ENCODE assay signal across 1 cellular context in the genomic region with DNA sequence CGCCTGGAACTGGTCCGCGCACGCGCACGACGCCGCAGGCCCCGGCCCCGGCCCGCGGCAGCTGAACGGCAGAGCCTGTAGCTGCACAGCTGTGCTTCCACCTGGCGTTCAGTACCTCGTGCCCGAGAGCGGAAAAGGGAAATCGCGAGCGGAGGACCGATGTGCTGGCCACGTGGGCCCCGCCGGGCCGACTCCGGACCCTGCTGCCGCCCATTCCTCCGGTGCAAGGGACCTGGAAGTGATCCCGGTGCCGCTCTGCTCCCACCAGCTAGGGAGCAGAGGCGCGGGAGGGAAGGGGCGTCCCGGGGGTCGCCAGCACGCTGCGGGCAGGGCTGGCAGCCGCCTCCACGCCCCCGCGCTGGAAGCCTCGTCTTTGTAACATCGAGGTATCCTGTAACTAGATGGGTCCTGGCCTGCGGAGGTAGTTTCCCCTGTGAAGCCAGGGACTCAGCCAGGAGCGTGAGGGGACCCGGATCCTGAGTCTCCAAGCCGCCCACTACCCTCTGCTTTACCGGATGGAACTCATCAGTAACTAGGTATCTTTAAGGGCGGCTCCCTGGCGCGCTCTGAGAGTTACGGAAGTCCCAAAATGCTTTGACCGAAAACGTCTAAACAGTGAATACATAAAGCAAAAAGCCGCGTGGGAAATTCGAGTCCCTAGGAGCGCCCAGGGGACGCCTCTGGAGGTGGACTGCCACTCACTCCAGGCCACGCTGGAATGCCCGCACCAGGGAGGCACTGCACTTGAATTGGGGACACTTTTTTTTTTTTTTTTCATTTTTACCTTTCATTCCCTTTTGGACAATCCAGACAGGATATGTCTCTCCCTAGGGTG.
TF ChIP-seq lines count a peak whose summit lies in the region.

No MANE protein-coding gene starts in this region.

TF ChIP-seq in HEK293, 187 proteins besides CTCF, POLR2A, EP300 and RAD21 (continued from another document and continues in another):
- 0 out of 2 replicates have a peak, but pooled peaks have one; percentile 19 for TF ChIP-seq KLF1 (tag by site-specific recombination; IDR thresholded peaks at IDR 0.05)
- TF ChIP-seq KLF8 (tag by site-specific recombination; IDR thresholded peaks at IDR 0.05), result 0 out of 2 replicates have a peak, but pooled peaks have one; percentile 16
- no peak for TF ChIP-seq ZNF76 (tag by site-specific recombination; IDR thresholded peaks at IDR 0.05; ENCODE audit: borderline replicate concordance, low read depth)
- TF ChIP-seq ZNF692 (tag by site-specific recombination; IDR thresholded peaks at IDR 0.05), result peak; percentile 88
- TF ChIP-seq ZBTB21 (tag by site-specific recombination; IDR thresholded peaks at IDR 0.05), result no peak
- TF ChIP-seq KLF16 (tag by site-specific recombination; IDR thresholded peaks at IDR 0.05), result peak; percentile 29; the same call in 1 of the 2 replicates
- TF ChIP-seq TCF7L2 (IDR thresholded peaks at IDR 0.05; ENCODE audit: borderline replicate concordance, low read depth, low read length), result no peak
- TF ChIP-seq ZEB2 (tag by site-specific recombination; IDR thresholded peaks at IDR 0.05), result peak; percentile 46; the same call in 1 of the 2 replicates
- TF ChIP-seq ZNF223 (tag by site-specific recombination; IDR thresholded peaks at IDR 0.05), result no peak
- no peak for TF ChIP-seq ZSCAN16 (tag by site-specific recombination; IDR thresholded peaks at IDR 0.05)
- peak; percentile 59 for TF ChIP-seq EGR2 (tag by site-specific recombination; IDR thresholded peaks at IDR 0.05; ENCODE audit: low read depth)
- TF ChIP-seq ZNF658 (tag by site-specific recombination; IDR thresholded peaks at IDR 0.05), result no peak
- peak; percentile 76; the same call in 1 of the 2 replicates for TF ChIP-seq ZBTB48 (tag by site-specific recombination; IDR thresholded peaks at IDR 0.05)
- no peak for TF ChIP-seq ZNF837 (tag by site-specific recombination; IDR thresholded peaks at IDR 0.05)
- no peak for TF ChIP-seq ZNF549 (tag by site-specific recombination; IDR thresholded peaks at IDR 0.05)
- no peak for TF ChIP-seq BCL11A (tag by site-specific recombination; IDR thresholded peaks at IDR 0.05; ENCODE audit: low read depth)
- TF ChIP-seq ZNF175 (tag by site-specific recombination; IDR thresholded peaks at IDR 0.05), result no peak
- TF ChIP-seq ZNF157 (tag by site-specific recombination; IDR thresholded peaks at IDR 0.05), result no peak
- TF ChIP-seq ZNF184 (tag by site-specific recombination; IDR thresholded peaks at IDR 0.05), result no peak
- TF ChIP-seq ZBTB8A (tag by site-specific recombination; IDR thresholded peaks at IDR 0.05), result peak; percentile 64
- no peak for TF ChIP-seq ZNF37A (tag by site-specific recombination; IDR thresholded peaks at IDR 0.05)
- TF ChIP-seq ZNF571 (tag by site-specific recombination; IDR thresholded peaks at IDR 0.05), result no peak
- no peak for TF ChIP-seq PRDM6 (tag by site-specific recombination; IDR thresholded peaks at IDR 0.05)
- peak; percentile 64 for TF ChIP-seq SCRT2 (tag by site-specific recombination; IDR thresholded peaks at IDR 0.05)
- TF ChIP-seq FEZF1 (tag by site-specific recombination; IDR thresholded peaks at IDR 0.05), result no peak
- TF ChIP-seq TSHZ1 (tag by site-specific recombination; IDR thresholded peaks at IDR 0.05; ENCODE audit: borderline replicate concordance), result no peak
- no peak for TF ChIP-seq ZNF623 (tag by site-specific recombination; IDR thresholded peaks at IDR 0.05)
- TF ChIP-seq ZNF701 (tag by site-specific recombination; IDR thresholded peaks at IDR 0.05), result no peak
- TF ChIP-seq, protein P1, sequence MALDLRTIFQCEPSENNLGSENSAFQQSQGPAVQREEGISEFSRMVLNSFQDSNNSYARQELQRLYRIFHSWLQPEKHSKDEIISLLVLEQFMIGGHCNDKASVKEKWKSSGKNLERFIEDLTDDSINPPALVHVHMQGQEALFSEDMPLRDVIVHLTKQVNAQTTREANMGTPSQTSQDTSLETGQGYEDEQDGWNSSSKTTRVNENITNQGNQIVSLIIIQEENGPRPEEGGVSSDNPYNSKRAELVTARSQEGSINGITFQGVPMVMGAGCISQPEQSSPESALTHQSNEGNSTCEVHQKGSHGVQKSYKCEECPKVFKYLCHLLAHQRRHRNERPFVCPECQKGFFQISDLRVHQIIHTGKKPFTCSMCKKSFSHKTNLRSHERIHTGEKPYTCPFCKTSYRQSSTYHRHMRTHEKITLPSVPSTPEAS (tag by site-specific recombination; IDR thresholded peaks at IDR 0.05), result no peak
- TF ChIP-seq ZNF501 (tag by site-specific recombination; IDR thresholded peaks at IDR 0.05), result 0 out of 2 replicates have a peak, but pooled peaks have one; percentile 26
- no peak for TF ChIP-seq ZNF530 (tag by site-specific recombination; IDR thresholded peaks at IDR 0.05; ENCODE audit: low read depth)
- no peak for TF ChIP-seq ZNF19 (tag by site-specific recombination; IDR thresholded peaks at IDR 0.05; ENCODE audit: low read depth)
- no peak for TF ChIP-seq ZNF214 (tag by site-specific recombination; IDR thresholded peaks at IDR 0.05; ENCODE audit: borderline replicate concordance)
- no peak for TF ChIP-seq ZNF785 (tag by site-specific recombination; IDR thresholded peaks at IDR 0.05)
- TF ChIP-seq ZNF274 (IDR thresholded peaks at IDR 0.05; ENCODE audit: low read length), result no peak
- TF ChIP-seq ZNF274 (tag by site-specific recombination; IDR thresholded peaks at IDR 0.05; ENCODE audit: borderline replicate concordance), result no peak
- TF ChIP-seq ZNF24 (tag by site-specific recombination; IDR thresholded peaks at IDR 0.05), result no peak
- TF ChIP-seq ZNF548 (tag by site-specific recombination; IDR thresholded peaks at IDR 0.05), result no peak
- TF ChIP-seq SALL2 (tag by site-specific recombination; IDR thresholded peaks at IDR 0.05; ENCODE audit: borderline replicate concordance), result no peak
- TF ChIP-seq ZNF416 (tag by site-specific recombination; IDR thresholded peaks at IDR 0.05), result no peak
- peak; percentile 23 for TF ChIP-seq SP2 (tag by site-specific recombination; IDR thresholded peaks at IDR 0.05)
- no peak for TF ChIP-seq SETDB1 (IDR thresholded peaks at IDR 0.05; ENCODE audit: insufficient read length, low read length)
- TF ChIP-seq, protein P2, sequence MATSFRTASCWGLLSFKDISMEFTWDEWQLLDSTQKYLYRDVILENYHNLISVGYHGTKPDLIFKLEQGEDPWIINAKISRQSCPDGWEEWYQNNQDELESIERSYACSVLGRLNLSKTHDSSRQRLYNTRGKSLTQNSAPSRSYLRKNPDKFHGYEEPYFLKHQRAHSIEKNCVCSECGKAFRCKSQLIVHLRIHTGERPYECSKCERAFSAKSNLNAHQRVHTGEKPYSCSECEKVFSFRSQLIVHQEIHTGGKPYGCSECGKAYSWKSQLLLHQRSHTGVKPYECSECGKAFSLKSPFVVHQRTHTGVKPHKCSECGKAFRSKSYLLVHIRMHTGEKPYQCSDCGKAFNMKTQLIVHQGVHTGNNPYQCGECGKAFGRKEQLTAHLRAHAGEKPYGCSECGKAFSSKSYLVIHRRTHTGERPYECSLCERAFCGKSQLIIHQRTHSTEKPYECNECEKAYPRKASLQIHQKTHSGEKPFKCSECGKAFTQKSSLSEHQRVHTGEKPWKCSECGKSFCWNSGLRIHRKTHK (tag by site-specific recombination; IDR thresholded peaks at IDR 0.05), result no peak
- TF ChIP-seq ZNF645 (tag by site-specific recombination; IDR thresholded peaks at IDR 0.05), result no peak
- no peak for TF ChIP-seq ZNF677 (tag by site-specific recombination; IDR thresholded peaks at IDR 0.05)
- 0 out of 2 replicates have a peak, but pooled peaks have one; percentile 37 for TF ChIP-seq SP7 (tag by site-specific recombination; IDR thresholded peaks at IDR 0.05)
- no peak for TF ChIP-seq ZNF654 (tag by site-specific recombination; IDR thresholded peaks at IDR 0.05; ENCODE audit: low read depth)
- peak; percentile 24; the same call in 1 of the 2 replicates for TF ChIP-seq ZNF561 (tag by site-specific recombination; IDR thresholded peaks at IDR 0.05; ENCODE audit: borderline replicate concordance)
- peak; percentile 52 for TF ChIP-seq ZNF341 (tag by site-specific recombination; IDR thresholded peaks at IDR 0.05; ENCODE audit: low read depth)
- no peak for TF ChIP-seq ZNF624 (tag by site-specific recombination; IDR thresholded peaks at IDR 0.05)
- TF ChIP-seq OVOL3 (tag by site-specific recombination; IDR thresholded peaks at IDR 0.05), result no peak
- TF ChIP-seq, protein P3, sequence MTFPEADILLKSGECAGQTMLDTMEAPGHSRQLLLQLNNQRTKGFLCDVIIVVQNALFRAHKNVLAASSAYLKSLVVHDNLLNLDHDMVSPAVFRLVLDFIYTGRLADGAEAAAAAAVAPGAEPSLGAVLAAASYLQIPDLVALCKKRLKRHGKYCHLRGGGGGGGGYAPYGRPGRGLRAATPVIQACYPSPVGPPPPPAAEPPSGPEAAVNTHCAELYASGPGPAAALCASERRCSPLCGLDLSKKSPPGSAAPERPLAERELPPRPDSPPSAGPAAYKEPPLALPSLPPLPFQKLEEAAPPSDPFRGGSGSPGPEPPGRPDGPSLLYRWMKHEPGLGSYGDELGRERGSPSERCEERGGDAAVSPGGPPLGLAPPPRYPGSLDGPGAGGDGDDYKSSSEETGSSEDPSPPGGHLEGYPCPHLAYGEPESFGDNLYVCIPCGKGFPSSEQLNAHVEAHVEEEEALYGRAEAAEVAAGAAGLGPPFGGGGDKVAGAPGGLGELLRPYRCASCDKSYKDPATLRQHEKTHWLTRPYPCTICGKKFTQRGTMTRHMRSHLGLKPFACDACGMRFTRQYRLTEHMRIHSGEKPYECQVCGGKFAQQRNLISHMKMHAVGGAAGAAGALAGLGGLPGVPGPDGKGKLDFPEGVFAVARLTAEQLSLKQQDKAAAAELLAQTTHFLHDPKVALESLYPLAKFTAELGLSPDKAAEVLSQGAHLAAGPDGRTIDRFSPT (tag by site-specific recombination; IDR thresholded peaks at IDR 0.05), result 0 out of 2 replicates have a peak, but pooled peaks have one; percentile 24
- TF ChIP-seq ZNF366 (tag by site-specific recombination; conservative IDR thresholded peaks at IDR 0.05), result no peak
